22 cellular contexts compared by ENCODE assay signal in the genomic region with DNA sequence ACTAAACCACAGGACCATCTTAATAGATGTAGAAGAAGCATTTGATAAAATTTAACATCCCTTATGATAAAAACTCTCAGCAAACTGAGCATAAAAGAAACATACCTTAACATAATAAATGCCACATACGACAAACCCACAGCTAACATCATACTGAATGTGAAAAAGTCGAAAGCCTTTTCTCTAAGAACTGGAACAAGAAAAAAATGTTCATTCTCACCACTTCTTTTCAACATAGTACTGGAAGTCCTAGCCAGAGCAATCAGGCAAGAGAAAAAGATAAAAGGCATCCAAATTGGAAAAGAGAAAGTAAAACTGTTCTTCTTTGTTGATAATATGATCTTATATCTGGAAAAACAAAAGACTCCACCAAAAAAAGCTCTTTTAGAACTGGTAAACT.
DNase-seq lines count a peak whose midpoint lies in the region; ATAC-seq, FAIRE-seq and TF ChIP-seq lines count a peak whose summit lies in the region.
"Had no signal": no experiment of that assay in that cellular context is flagged by ENCODE, and none has a peak within 500 bp of the region (broad histone marks: within the 10 kb centered on the region; RNA-seq: fewer than 3 reads in every experiment).

No MANE protein-coding gene starts in this region.

- TF ChIP-seq EP300 in K562 (IDR thresholded peaks at IDR 0.05; ENCODE audit: low read length): no peak

- no peaks in the 10 kb centered on the region for H4K20me1 ChIP-seq in K562 (replicated peaks; ENCODE audit: control insufficient read depth, insufficient read depth, low read length)

- CTCF ChIA-PET in K562 (lab: Yijun Ruan, JAX; ENCODE audit: low intra/inter-chr PET ratio): no interaction called here

- H3K9me3 Mint-ChIP-seq in HFFc6: no peaks in the 10 kb centered on the region; the same call in 1 of the 2 replicates
- H3K9me3 Mint-ChIP-seq: GM23338 had no signal

- ATAC-seq in K562: no peak
- ATAC-seq in HG03457 (IDR thresholded peaks at IDR 0.05; ENCODE audit: unreplicated experiment): no peak
- no peak for ATAC-seq in HG03095 (IDR thresholded peaks at IDR 0.05; ENCODE audit: unreplicated experiment)
- no peak for ATAC-seq in right lobe of liver
- ATAC-seq in GM18519 (IDR thresholded peaks at IDR 0.05; ENCODE audit: low FRiP score, unreplicated experiment): no peak
- ATAC-seq: A549, GM23338, Panc1 had no signal

- H2AFZ ChIP-seq in ACC112 (ENCODE audit: low read length, unreplicated experiment): peak overlapping the region; percentile 0
- H2AFZ ChIP-seq in K562 (ENCODE audit: low read depth, low read length): peak overlapping the region; percentile 58
- H2AFZ ChIP-seq: GM23338 had no signal

- peaks cover 87% of the 10 kb centered on the region for H3K4me1 Mint-ChIP-seq in HFFc6 (ENCODE audit: low read depth)
- H3K4me1 Mint-ChIP-seq: CD4-positive, CD25-positive, alpha-beta regulatory T cell had no signal

- TF ChIP-seq POLR2A in K562 (conservative IDR thresholded peaks at IDR 0.05) (no peak), right lobe of liver (IDR thresholded peaks at IDR 0.05) (no peak)

- DNase-seq in HFFc6 (no peak), K562 (ENCODE audit: extremely low read depth in 1 of 4, low spot score in 3 of 4) (no peak), medulla oblongata (ENCODE audit: extremely low spot score) (peak; percentile 36), right lobe of liver (no peak)
- DNase-seq: CD4-positive, CD25-positive, alpha-beta regulatory T cell; EL; Karpas-422; NCI-H1417; NCI-H1694 treated with DMSO at 0.1 percent for 48 hours; NCI-H2081 treated with DMSO at 0.1 percent for 48 hours; NCI-H2171 treated with DMSO at 0.1 percent for 48 hours; NCI-H446 treated with DMSO at 0.1 percent for 48 hours; NCI-H69 had no signal

- H3K27me3 Mint-ChIP-seq in HFFc6 (ENCODE audit: insufficient read depth): peaks cover 1% of the 10 kb centered on the region; the same call in 1 of the 2 replicates

- no peaks in the 10 kb centered on the region for H3K9me1 ChIP-seq in K562 (ENCODE audit: control insufficient read depth, insufficient read depth, low read length)

- no peak overlapping the region for H3K4me2 ChIP-seq in K562 (ENCODE audit: insufficient read depth, low read length)
- H3K4me2 ChIP-seq: A549, GM23338 had no signal

- 57% methylated on average over 2 of the region's 2 CpGs for WGBS in K562 (ENCODE audit: insufficient coverage, low coverage, missing lambda C conversion rate)
- WGBS in right lobe of liver (ENCODE audit: insufficient coverage, low coverage, low lambda C conversion rate, missing lambda C conversion rate): 88% methylated on average over 2 of the region's 2 CpGs

- H3K36me3 ChIP-seq in ACC112 (ENCODE audit: insufficient read depth, low read length) (peaks cover 19% of the 10 kb centered on the region; the same call in 1 of the 2 replicates), K562 (ENCODE audit: control insufficient read depth, insufficient read depth, low read length) (no peaks in the 10 kb centered on the region), right lobe of liver (no peaks in the 10 kb centered on the region)
- H3K36me3 ChIP-seq: HAP-1 had no signal

- H3K27me3 ChIP-seq in ACC112 (ENCODE audit: insufficient read depth, low read length): no peaks in the 10 kb centered on the region
- H3K27me3 ChIP-seq in K562 (ENCODE audit: control insufficient read depth in 2 of 2, insufficient read depth in 2 of 2, low read length in 2 of 2): no peaks in the 10 kb centered on the region
- H3K27me3 ChIP-seq in right lobe of liver: no peaks in the 10 kb centered on the region

- peak overlapping the region; percentile 89 for H3K27ac ChIP-seq in ACC112 (ENCODE audit: low read depth, low read length)
- H3K27ac ChIP-seq in K562 (ENCODE audit: extremely low read depth, low read depth, low read length): no peak overlapping the region
- H3K27ac ChIP-seq in right lobe of liver: no peak overlapping the region
- H3K27ac ChIP-seq: A549 had no signal

- H3K9me3 ChIP-seq in K562 (replicated peaks; ENCODE audit: control insufficient read depth, insufficient read depth, low read depth, low read length) (no peaks in the 10 kb centered on the region), right lobe of liver (no peaks in the 10 kb centered on the region)
- H3K9me3 ChIP-seq: A549, HAP-1 had no signal

- TF ChIP-seq RAD21 in K562 (CRISPR knock-in tag; conservative IDR thresholded peaks at IDR 0.05 in 1 of 2, IDR thresholded peaks at IDR 0.05 in 1 of 2): no peak

- H3K79me2 ChIP-seq in ACC112 (ENCODE audit: control insufficient read depth, insufficient read depth, low read length, unreplicated experiment) (peaks cover 84% of the 10 kb centered on the region), K562 (ENCODE audit: control insufficient read depth, insufficient read depth, low read length) (no peaks in the 10 kb centered on the region)

- no peak for FAIRE-seq in K562 (lab: Jason Lieb, UNC)
- FAIRE-seq: A549 had no signal

- no TSS peak for BruUV-seq in K562 (replicated peaks; lab: Mats Ljungman, UMichigan)

- H3K4me1 ChIP-seq in ACC112 (ENCODE audit: control insufficient read depth, insufficient read depth, low read length, unreplicated experiment) (peaks cover 86% of the 10 kb centered on the region), K562 (replicated peaks in 1 of 2; ENCODE audit: control insufficient read depth in 2 of 2, insufficient read depth in 2 of 2, low read length in 2 of 2) (peaks cover 0 to 17% of the 10 kb centered on the region in 2 experiments; a peak in 3 of 5 replicates), right lobe of liver (no peaks in the 10 kb centered on the region)
- H3K4me1 ChIP-seq: HAP-1 had no signal

- H3K27ac Mint-ChIP-seq in HFFc6: peak overlapping the region; percentile 56; the same call in 1 of the 2 replicates
- H3K27ac Mint-ChIP-seq: CD4-positive, CD25-positive, alpha-beta regulatory T cell; GM23338; IgD-negative memory B cell had no signal

- H3K9ac ChIP-seq in K562 (ENCODE audit: insufficient read depth in 1 of 2, low read depth in 2 of 2, low read length in 2 of 2): no peak overlapping the region

- H3K4me3 ChIP-seq in ACC112 (ENCODE audit: low read depth, low read length) (peak overlapping the region; percentile 52), K562 (no peak overlapping the region), right lobe of liver (no peak overlapping the region)
- H3K4me3 ChIP-seq: A549, GM23338, HAP-1 had no signal

- TF ChIP-seq CTCF in HFFc6 (IDR thresholded peaks at IDR 0.05) (no peak), K562 (IDR thresholded peaks at IDR 0.05 in 2 of 3, conservative IDR thresholded peaks at IDR 0.05 in 1 of 3; ENCODE audit: insufficient read depth in 2 of 3, low read depth in 1 of 3, low read length in 3 of 3) (no peak), right lobe of liver (IDR thresholded peaks at IDR 0.05) (no peak)

- POLR2A ChIA-PET in K562 (lab: Yijun Ruan, JAX): interaction anchor here (2.0 kb wide), 1 partner anchor 10 kb away, joined by 4 read pairs; no protein-coding TSS in a partner anchor

- H3K4me3 Mint-ChIP-seq in HFFc6: peak overlapping the region; percentile 64; the same call in 1 of the 2 replicates
- H3K4me3 Mint-ChIP-seq: CD4-positive, CD25-positive, alpha-beta regulatory T cell; GM23338; IgD-negative memory B cell had no signal

- no peaks in the 10 kb centered on the region; the same call in 1 of the 2 replicates for H3K36me3 Mint-ChIP-seq in HFFc6 (ENCODE audit: low read depth)
- H3K36me3 Mint-ChIP-seq: CD4-positive, CD25-positive, alpha-beta regulatory T cell; IgD-negative memory B cell had no signal

- in situ Hi-C loops in K562 (cut with MboI): no loop called here

- intact Hi-C loops in K562 (cut with micrococcal nuclease) (no loop called here), right lobe of liver (cut with DNase I) (no loop called here)

TF ChIP-seq in K562, 482 proteins besides CTCF, POLR2A, EP300 and RAD21 (continues in another document):
- no peak for TF ChIP-seq NCOA4 (IDR thresholded peaks at IDR 0.05; ENCODE audit: partially characterized antibody)
- TF ChIP-seq ZNF140 (CRISPR knock-in tag; IDR thresholded peaks at IDR 0.05): no peak
- TF ChIP-seq KDM1A (IDR thresholded peaks at IDR 0.05): no peak
- no peak for TF ChIP-seq ZKSCAN8 (CRISPR knock-in tag; IDR thresholded peaks at IDR 0.05)
- TF ChIP-seq, protein P1, sequence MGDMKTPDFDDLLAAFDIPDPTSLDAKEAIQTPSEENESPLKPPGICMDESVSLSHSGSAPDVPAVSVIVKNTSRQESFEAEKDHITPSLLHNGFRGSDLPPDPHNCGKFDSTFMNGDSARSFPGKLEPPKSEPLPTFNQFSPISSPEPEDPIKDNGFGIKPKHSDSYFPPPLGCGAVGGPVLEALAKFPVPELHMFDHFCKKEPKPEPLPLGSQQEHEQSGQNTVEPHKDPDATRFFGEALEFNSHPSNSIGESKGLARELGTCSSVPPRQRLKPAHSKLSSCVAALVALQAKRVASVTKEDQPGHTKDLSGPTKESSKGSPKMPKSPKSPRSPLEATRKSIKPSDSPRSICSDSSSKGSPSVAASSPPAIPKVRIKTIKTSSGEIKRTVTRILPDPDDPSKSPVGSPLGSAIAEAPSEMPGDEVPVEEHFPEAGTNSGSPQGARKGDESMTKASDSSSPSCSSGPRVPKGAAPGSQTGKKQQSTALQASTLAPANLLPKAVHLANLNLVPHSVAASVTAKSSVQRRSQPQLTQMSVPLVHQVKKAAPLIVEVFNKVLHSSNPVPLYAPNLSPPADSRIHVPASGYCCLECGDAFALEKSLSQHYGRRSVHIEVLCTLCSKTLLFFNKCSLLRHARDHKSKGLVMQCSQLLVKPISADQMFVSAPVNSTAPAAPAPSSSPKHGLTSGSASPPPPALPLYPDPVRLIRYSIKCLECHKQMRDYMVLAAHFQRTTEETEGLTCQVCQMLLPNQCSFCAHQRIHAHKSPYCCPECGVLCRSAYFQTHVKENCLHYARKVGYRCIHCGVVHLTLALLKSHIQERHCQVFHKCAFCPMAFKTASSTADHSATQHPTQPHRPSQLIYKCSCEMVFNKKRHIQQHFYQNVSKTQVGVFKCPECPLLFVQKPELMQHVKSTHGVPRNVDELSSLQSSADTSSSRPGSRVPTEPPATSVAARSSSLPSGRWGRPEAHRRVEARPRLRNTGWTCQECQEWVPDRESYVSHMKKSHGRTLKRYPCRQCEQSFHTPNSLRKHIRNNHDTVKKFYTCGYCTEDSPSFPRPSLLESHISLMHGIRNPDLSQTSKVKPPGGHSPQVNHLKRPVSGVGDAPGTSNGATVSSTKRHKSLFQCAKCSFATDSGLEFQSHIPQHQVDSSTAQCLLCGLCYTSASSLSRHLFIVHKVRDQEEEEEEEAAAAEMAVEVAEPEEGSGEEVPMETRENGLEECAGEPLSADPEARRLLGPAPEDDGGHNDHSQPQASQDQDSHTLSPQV (IDR thresholded peaks at IDR 0.05): no peak
- TF ChIP-seq, protein P2, sequence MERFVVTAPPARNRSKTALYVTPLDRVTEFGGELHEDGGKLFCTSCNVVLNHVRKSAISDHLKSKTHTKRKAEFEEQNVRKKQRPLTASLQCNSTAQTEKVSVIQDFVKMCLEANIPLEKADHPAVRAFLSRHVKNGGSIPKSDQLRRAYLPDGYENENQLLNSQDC (CRISPR knock-in tag; IDR thresholded peaks at IDR 0.05): no peak
